Comparison of ENCODE assay signal across 10 cellular contexts in genomic region chr3:189401196-189401595, GRCh38.
"Had no signal": no experiment of that assay in that cellular context is flagged by ENCODE, and none has a peak within 500 bp of the region (broad histone marks: within the 10 kb centered on the region; RNA-seq: fewer than 3 reads in every experiment).

No MANE protein-coding gene starts in this region.

- H3K9me3 ChIP-seq: HAP-1 had no signal

- H3K4me3 ChIP-seq: GM23248, GM23338, HAP-1 had no signal

- H3K4me1 ChIP-seq: HAP-1 had no signal

- H3K27ac ChIP-seq: GM23248 had no signal

- DNase-seq: GM23248, GOT3, H7, H9, HCEC 1CT, HFFc6 had no signal

- FAIRE-seq: H1 had no signal

- H3K9ac ChIP-seq: GM23248 had no signal

- H3K36me3 ChIP-seq: HAP-1 had no signal

- ATAC-seq: GM23338, HCT116 had no signal
